20 cellular contexts compared by ENCODE assay signal in genomic region chr12:97801471-97802045, GRCh38.
DNase-seq lines count a peak whose midpoint lies in the region; ATAC-seq and TF ChIP-seq lines count a peak whose summit lies in the region.
"Had no signal": no experiment of that assay in that cellular context is flagged by ENCODE, and none has a peak within 500 bp of the region (broad histone marks: within the 10 kb centered on the region; RNA-seq: fewer than 3 reads in every experiment).

No MANE protein-coding gene starts in this region.

- no peak overlapping the region for H4K91ac ChIP-seq in mesenchymal stem cell (ENCODE audit: low read length)

- no peak for ATAC-seq in esophagus mucosa
- no peak for ATAC-seq in effector memory CD8-positive, alpha-beta T cell (replicated peaks)

- TF ChIP-seq CTCF in endodermal cell (conservative IDR thresholded peaks at IDR 0.05), result no peak

- no peaks in the 10 kb centered on the region for H3K36me3 Mint-ChIP-seq in endodermal cell (ENCODE audit: low read depth)
- no peaks in the 10 kb centered on the region for H3K36me3 Mint-ChIP-seq in effector memory CD8-positive, alpha-beta T cell (ENCODE audit: insufficient read depth)
- H3K36me3 Mint-ChIP-seq: CD4-positive, alpha-beta memory T cell had no signal

- H3K4me1 Mint-ChIP-seq in endodermal cell, result peaks cover 9% of the 10 kb centered on the region
- no peaks in the 10 kb centered on the region for H3K4me1 Mint-ChIP-seq in effector memory CD8-positive, alpha-beta T cell (ENCODE audit: low read depth in 2 of 2)
- H3K4me1 Mint-ChIP-seq: CD4-positive, alpha-beta memory T cell had no signal

- no peak overlapping the region for H3K4me3 ChIP-seq in HAP-1
- no peak overlapping the region for H3K4me3 ChIP-seq in endodermal cell (ENCODE audit: low read length)
- H3K4me3 ChIP-seq in mesenchymal stem cell (ENCODE audit: insufficient read depth in 1 of 2, low read depth in 1 of 2, low read length in 2 of 2), result no peak overlapping the region
- H3K4me3 ChIP-seq: GM23248 had no signal

- H2BK5ac ChIP-seq in mesenchymal stem cell (ENCODE audit: low read depth, low read length, poor library complexity, severe bottlenecking), result no peak overlapping the region

- H3K27me3 Mint-ChIP-seq in endodermal cell (ENCODE audit: insufficient read depth), result no peaks in the 10 kb centered on the region
- no peaks in the 10 kb centered on the region for H3K27me3 Mint-ChIP-seq in effector memory CD8-positive, alpha-beta T cell

- no peak overlapping the region for H3K4ac ChIP-seq in mesenchymal stem cell (ENCODE audit: low read depth in 1 of 2, low read length in 2 of 2)

- no peak overlapping the region for H3K14ac ChIP-seq in mesenchymal stem cell (ENCODE audit: low read length in 2 of 2)

- H2BK15ac ChIP-seq in mesenchymal stem cell (ENCODE audit: low read depth, poor library complexity, severe bottlenecking), result no peak overlapping the region

- in situ Hi-C loops in HAP-1 (cut with MboI; ENCODE audit: low sequenced_read_pairs) (no loop called here), G401 (cut with HindIII; ENCODE audit: low sequenced_read_pairs) (no loop called here)

- no peak overlapping the region for H3K4me2 ChIP-seq in mesenchymal stem cell (ENCODE audit: low read length, poor library complexity, severe bottlenecking)
- H3K4me2 ChIP-seq: KMS-11, SK-N-SH had no signal

- no peak overlapping the region for H2BK12ac ChIP-seq in mesenchymal stem cell (ENCODE audit: low read length in 2 of 2)

- H3K4me3 Mint-ChIP-seq in endodermal cell, result no peak overlapping the region
- H3K4me3 Mint-ChIP-seq in effector memory CD8-positive, alpha-beta T cell, result no peak overlapping the region
- H3K4me3 Mint-ChIP-seq: CD4-positive, alpha-beta memory T cell had no signal

- H3K9me3 ChIP-seq in HAP-1 (no peaks in the 10 kb centered on the region), endodermal cell (ENCODE audit: control insufficient read depth, low read length) (no peaks in the 10 kb centered on the region), mesenchymal stem cell (ENCODE audit: control insufficient read depth, low read length) (peaks cover 5% of the 10 kb centered on the region)
- H3K9me3 ChIP-seq: SK-N-SH had no signal

- H4K8ac ChIP-seq in mesenchymal stem cell (ENCODE audit: low read length), result no peak overlapping the region

- H3K18ac ChIP-seq in mesenchymal stem cell (ENCODE audit: low read depth in 1 of 2, low read length in 2 of 2), result no peak overlapping the region

- H3K9ac ChIP-seq in endodermal cell (ENCODE audit: extremely low read depth, low read length, poor library complexity, severe bottlenecking) (no peak overlapping the region), mesenchymal stem cell (ENCODE audit: low read length) (no peak overlapping the region)
- H3K9ac ChIP-seq: GM23248, KMS-11, SK-N-SH had no signal

- no peak overlapping the region for H2BK120ac ChIP-seq in mesenchymal stem cell (ENCODE audit: low read depth, low read length)

- no peak overlapping the region for H3K23ac ChIP-seq in mesenchymal stem cell (ENCODE audit: low read length in 2 of 2)

- H3K27ac Mint-ChIP-seq in endodermal cell, result no peak overlapping the region
- H3K27ac Mint-ChIP-seq in effector memory CD8-positive, alpha-beta T cell, result no peak overlapping the region
- H3K27ac Mint-ChIP-seq: CD4-positive, alpha-beta memory T cell had no signal

- no peaks in the 10 kb centered on the region for H3K9me3 Mint-ChIP-seq in endodermal cell
- H3K9me3 Mint-ChIP-seq in effector memory CD8-positive, alpha-beta T cell, result peaks cover 2 to 7% of the 10 kb centered on the region in 2 donors

- H2AK5ac ChIP-seq in mesenchymal stem cell (ENCODE audit: low read length, severe bottlenecking), result no peak overlapping the region

- H3K36me3 ChIP-seq in HAP-1 (replicated peaks) (no peaks in the 10 kb centered on the region), endodermal cell (ENCODE audit: control insufficient read depth, insufficient read depth, low read length) (no peaks in the 10 kb centered on the region), mesenchymal stem cell (ENCODE audit: control insufficient read depth in 1 of 2, insufficient read depth in 2 of 2, low read depth in 1 of 2, low read length in 2 of 2) (no peaks in the 10 kb centered on the region)

- H3K79me1 ChIP-seq in mesenchymal stem cell (replicated peaks; ENCODE audit: low read length, poor library complexity, severe bottlenecking), result no peaks in the 10 kb centered on the region

- H2AFZ ChIP-seq in mesenchymal stem cell (ENCODE audit: low read depth, low read length), result no peak overlapping the region
- H2AFZ ChIP-seq: GM23248 had no signal

- DNase-seq in AML-193 (lab: John Stamatoyannopoulos, UW), result peak; percentile 1 to 15
- peak; percentile 26 to 35 for DNase-seq in HAP-1 (ENCODE audit: low spot score in 2 of 2)
- peak; percentile 54 for DNase-seq in NCI-H2227 treated with DMSO at 0.1 percent for 48 hours (lab: John Stamatoyannopoulos, UW)
- DNase-seq in endodermal cell, result no peak
- DNase-seq in G401 (ENCODE audit: low spot score), result no peak
- no peak for DNase-seq in mesenchymal stem cell
- no peak for DNase-seq in effector memory CD8-positive, alpha-beta T cell
- DNase-seq: Calu3; CD4-positive, alpha-beta memory T cell; EL; GM23248; NCI-H1105; NCI-H1694 treated with DMSO at 0.1 percent for 48 hours; NCI-H2107; NCI-H446 treated with DMSO at 0.1 percent for 48 hours; NCI-H748 treated with DMSO at 0.1 percent for 48 hours; Right ventricle myocardium superior; SK-N-SH had no signal

- H3K4me1 ChIP-seq in HAP-1 (no peaks in the 10 kb centered on the region), endodermal cell (ENCODE audit: control insufficient read depth, insufficient read depth, low read length) (no peaks in the 10 kb centered on the region), mesenchymal stem cell (ENCODE audit: control insufficient read depth, insufficient read depth, low read depth, low read length) (no peaks in the 10 kb centered on the region)

- H3K27ac ChIP-seq in endodermal cell (ENCODE audit: low read depth, low read length) (peak overlapping the region; percentile 10), mesenchymal stem cell (ENCODE audit: low read length, poor library complexity, severe bottlenecking) (no peak overlapping the region)
- H3K27ac ChIP-seq: GM23248, KMS-11 had no signal

- WGBS in endodermal cell (ENCODE audit: insufficient coverage in 1 of 2, insufficient read length in 1 of 2), 2 experiments, result 93 to 98% methylated on average over 4 of the region's 4 CpGs
- 85% methylated on average over 4 of the region's 4 CpGs for WGBS in mesenchymal stem cell

- H3K27me3 ChIP-seq in HAP-1 (ENCODE audit: low read depth), result no peaks in the 10 kb centered on the region
- H3K27me3 ChIP-seq in endodermal cell (ENCODE audit: control insufficient read depth, insufficient read depth, low read length, poor library complexity, severe bottlenecking), result no peaks in the 10 kb centered on the region
- peaks cover 0 to 4% of the 10 kb centered on the region in 2 experiments for H3K27me3 ChIP-seq in mesenchymal stem cell (ENCODE audit: control insufficient read depth in 1 of 2, insufficient read depth in 1 of 2, low read length in 2 of 2)

Comparison
In these comparisons a context has a peak if more than half of its experiments do, and no peak if none do; other contexts are left out.
1. DNase-seq: peak in AML-193 (2 of 2), HAP-1 (2 of 2) and NCI-H2227 treated with DMSO at 0.1 percent for 48 hours (single experiment); none in endodermal cell (single experiment), G401 (single experiment), mesenchymal stem cell (single experiment) and effector memory CD8-positive, alpha-beta T cell (0 of 3).